ENCODE assay signal across 12 cellular contexts in genomic region chr15:99320374-99321215, GRCh38.
"Had no signal": no experiment of that assay in that cellular context is flagged by ENCODE, and none has a peak within 500 bp of the region (broad histone marks: within the 10 kb centered on the region; RNA-seq: fewer than 3 reads in every experiment).

No MANE protein-coding gene starts in this region.

- H3K36me3 ChIP-seq: gastroesophageal sphincter, stomach had no signal

- H3K4me3 ChIP-seq: gastroesophageal sphincter, skin epidermis, stomach had no signal

- H3K27me3 ChIP-seq: gastroesophageal sphincter, stomach had no signal

- H3K4me1 ChIP-seq: gastroesophageal sphincter, stomach had no signal

- DNase-seq: activated CD4-positive, alpha-beta T cell treated with anti-CD3 and anti-CD28 coated beads for 1 hour; activated CD4-positive, alpha-beta T cell treated with anti-CD3 and anti-CD28 coated beads, Interleukin-2, amount 50 U/mL, for 48 hours; activated gamma-delta T cell treated with Interleukin-2 at 50 U/mL for 16 hours; activated naive CD8-positive, alpha-beta T cell treated with anti-CD3 and anti-CD28 coated beads for 36 hours; activated T-cell treated with anti-CD3 and anti-CD28 coated beads, Interleukin-2, amount 50 U/mL, for 48 hours; islet precursor cell; left ventricle myocardium superior; mesendoderm; nephron progenitor cell; stomach had no signal

- H3K27ac ChIP-seq: gastroesophageal sphincter, stomach had no signal

- H3K9me3 ChIP-seq: gastroesophageal sphincter, stomach had no signal

- ATAC-seq: gastroesophageal sphincter, left ventricle myocardium superior had no signal
